8 cellular contexts compared by ENCODE assay signal in genomic region chr14:20606190-20606901, GRCh38. TPM values are rescaled to one million over a fixed set of nuclear protein-coding genes. Genes with fewer than 3 reads are reported as not detected.
A peak's percentile ranks its signal among the peaks of the same experiment; 100 is the strongest.
DNase-seq lines count a peak whose midpoint lies in the region; TF ChIP-seq lines count a peak whose summit lies in the region.

No MANE protein-coding gene starts in this region.

- DNase-seq in AG08395 (ENCODE audit: low spot score) (peak; percentile 40), GM20000 (ENCODE audit: low spot score) (peak; percentile 21), SW480 (ENCODE audit: low spot score) (peak; percentile 46), inferior parietal cortex (ENCODE audit: extremely low spot score) (peak; percentile 16), spleen (no peak), SK-N-DZ (ENCODE audit: low spot score) (no peak), GOT3 (lab: John Stamatoyannopoulos, UW) (no peak)
- DNase-seq in activated CD4-positive, alpha-beta T cell treated with anti-CD3 and anti-CD28 coated beads for 4 hours, result no peak

- peaks cover 4 to 26% (median 17%) of the 10 kb centered on the region in 6 donors for H3K4me1 ChIP-seq in spleen

- H3K4me3 ChIP-seq in spleen, result no peak overlapping the region

- no peak for TF ChIP-seq POLR2A in spleen (IDR thresholded peaks at IDR 0.05)

- TF ChIP-seq CTCF in GM20000 (IDR thresholded peaks at IDR 0.05; ENCODE audit: extremely low read depth, missing control alignments) (peak; percentile 16), spleen (IDR thresholded peaks at IDR 0.05 in 8 of 11, conservative IDR thresholded peaks at IDR 0.05 in 3 of 11) (peak in 4 of 11 experiments; percentile 15 to 32 (median 18))

- no peaks in the 10 kb centered on the region for H3K9me3 ChIP-seq in spleen

- WGBS in spleen, 5 donors, result 19 to 56% (median 51%) methylated on average over 6 to 8 of the region's 8 CpGs

- H3K36me3 ChIP-seq in spleen, result no peaks in the 10 kb centered on the region

- intact Hi-C loops in spleen (cut with DNase I; ENCODE audit: low total_unique reads), result loop anchor here (5.0 kb wide), 1 partner anchor 279 kb away; no protein-coding TSS in a partner anchor

- no peak overlapping the region for H3K27ac ChIP-seq in spleen

- no peaks in the 10 kb centered on the region for H3K27me3 ChIP-seq in spleen (replicated peaks in 1 of 7)

RNA-seq across cellular contexts. Expression of gene RNASE12, which starts 15.2 kb away (rescaled TPM):
- total RNA-seq in spleen, result not detected
- not detected for polyA plus RNA-seq in spleen
- not detected in 2 replicates for polyA plus RNA-seq in SK-N-DZ (2014; cell fraction: cytosol; rRNA removed)
- polyA plus RNA-seq in SK-N-DZ (2014; cell fraction: nucleus; rRNA removed), result not detected in 2 replicates

RNA-seq across cellular contexts. Expression of gene RNASE11, which starts 18.5 kb away (rescaled TPM):
- not detected for total RNA-seq in spleen
- polyA plus RNA-seq in spleen, result not detected
- not detected in 2 replicates for polyA plus RNA-seq in SK-N-DZ (2014; cell fraction: cytosol; rRNA removed)
- polyA plus RNA-seq in SK-N-DZ (2014; cell fraction: nucleus; rRNA removed), result not detected in 2 replicates

RNA-seq across cellular contexts. Expression of gene OR6S1, which starts 35.1 kb away (rescaled TPM):
- under 1 TPM in 2 of 7 donors, not detected in 5; 0.27 to 0.77 TPM for total RNA-seq in spleen
- under 1 TPM in 1 of 3 donors, not detected in 2; 0.10 TPM for polyA plus RNA-seq in spleen
- polyA plus RNA-seq in SK-N-DZ (2014; cell fraction: cytosol; rRNA removed), result not detected in 2 replicates
- polyA plus RNA-seq in SK-N-DZ (2014; cell fraction: nucleus; rRNA removed), result not detected in 2 replicates

RNA-seq across cellular contexts. Expression of gene RNASE9, which starts 45.5 kb away (rescaled TPM):
- total RNA-seq in spleen, result not detected
- polyA plus RNA-seq in spleen, result not detected
- not detected in 2 replicates for polyA plus RNA-seq in SK-N-DZ (2014; cell fraction: cytosol; rRNA removed)
- polyA plus RNA-seq in SK-N-DZ (2014; cell fraction: nucleus; rRNA removed), result not detected in 2 replicates

Comparison
In these comparisons a context has a peak if more than half of its experiments do, and no peak if none do; other contexts are left out.
1. DNase-seq: peak in AG08395 (single experiment), GM20000 (single experiment), SW480 (single experiment) and inferior parietal cortex (single experiment); none in spleen (single experiment), SK-N-DZ (single experiment), GOT3 (single experiment) and activated CD4-positive, alpha-beta T cell treated with anti-CD3 and anti-CD28 coated beads for 4 hours (0 of 2).